10 cellular contexts compared by ENCODE assay signal in genomic region chr10:68082815-68083395, GRCh38. TPM values are rescaled to one million over a fixed set of nuclear protein-coding genes. Genes with fewer than 3 reads are reported as not detected.
DNase-seq lines count a peak whose midpoint lies in the region; ATAC-seq and TF ChIP-seq lines count a peak whose summit lies in the region.
"Had no signal": no experiment of that assay in that cellular context is flagged by ENCODE, and none has a peak within 500 bp of the region (broad histone marks: within the 10 kb centered on the region; RNA-seq: fewer than 3 reads in every experiment).

No MANE protein-coding gene starts in this region.

- H3K36me3 ChIP-seq in KMS-11 (ENCODE audit: insufficient read depth) (no peaks in the 10 kb centered on the region), body of pancreas (replicated peaks in 1 of 2; ENCODE audit: insufficient read depth in 1 of 2, low read depth in 2 of 2) (no peaks in the 10 kb centered on the region), liver (ENCODE audit: control insufficient read depth in 4 of 4, insufficient read depth in 3 of 4, low read depth in 1 of 4, low read length in 3 of 4) (no peaks in the 10 kb centered on the region)
- H3K36me3 ChIP-seq: lower lobe of right lung had no signal

- no peak overlapping the region for H2AFZ ChIP-seq in KMS-11 (ENCODE audit: low read depth)

- no peaks in the 10 kb centered on the region for H3K79me2 ChIP-seq in KMS-11 (ENCODE audit: insufficient read depth, low read depth)

- H3K4me3 ChIP-seq in KMS-11 (IDR thresholded peaks at IDR 0.05; ENCODE audit: insufficient read depth, low read depth, low read length) (no peak overlapping the region), body of pancreas (no peak overlapping the region), liver (ENCODE audit: low read depth in 1 of 3, low read length in 3 of 3) (no peak overlapping the region)
- H3K4me3 ChIP-seq: lower lobe of right lung had no signal

- intact Hi-C loops in body of pancreas (cut with DNase I), result no loop called here

- TF ChIP-seq POLR2A in body of pancreas (IDR thresholded peaks at IDR 0.05), result no peak

- ATAC-seq in body of pancreas (no peak), HG03108 (IDR thresholded peaks at IDR 0.05; ENCODE audit: unreplicated experiment) (no peak), HG03175 (IDR thresholded peaks at IDR 0.05; ENCODE audit: unreplicated experiment) (no peak)
- ATAC-seq: lower lobe of right lung had no signal

- peaks cover 0 to 3% (median 0%) of the 10 kb centered on the region in 3 donors for H3K9me3 ChIP-seq in body of pancreas
- no peaks in the 10 kb centered on the region for H3K9me3 ChIP-seq in liver (ENCODE audit: control insufficient read depth in 4 of 4, low read length in 3 of 4)
- H3K9me3 ChIP-seq: lower lobe of right lung had no signal

- peak; percentile 12 for DNase-seq in Ammon's horn (ENCODE audit: low spot score)
- DNase-seq in body of pancreas, result no peak
- DNase-seq in stimulated activated CD4-positive, alpha-beta T cell treated with anti-CD3 and anti-CD28 coated beads, Interleukin-4, amount 100 ng/mL, for 1 hour, result no peak
- no peak for DNase-seq in inferior parietal cortex (ENCODE audit: extremely low spot score)
- DNase-seq: lower lobe of right lung, NCI-H526 treated with DMSO at 0.1 percent for 48 hours had no signal

- no peaks in the 10 kb centered on the region for H3K27me3 ChIP-seq in KMS-11 (ENCODE audit: insufficient read depth, low read depth)
- no peaks in the 10 kb centered on the region for H3K27me3 ChIP-seq in body of pancreas
- H3K27me3 ChIP-seq in liver (ENCODE audit: control insufficient read depth in 4 of 4, insufficient read depth in 4 of 4, low read length in 3 of 4), result no peaks in the 10 kb centered on the region

- H3K4me1 ChIP-seq in KMS-11 (ENCODE audit: low read depth, poor library complexity, severe bottlenecking), result no peaks in the 10 kb centered on the region
- no peaks in the 10 kb centered on the region for H3K4me1 ChIP-seq in body of pancreas
- peaks cover 0 to 9% (median 5%) of the 10 kb centered on the region in 4 donors for H3K4me1 ChIP-seq in liver (ENCODE audit: control insufficient read depth in 4 of 4, insufficient read depth in 4 of 4, low read length in 3 of 4)
- H3K4me1 ChIP-seq: lower lobe of right lung had no signal

- H3K27ac ChIP-seq in KMS-11 (no peak overlapping the region), body of pancreas (no peak overlapping the region), liver (ENCODE audit: low read depth in 1 of 2, low read length in 2 of 2) (no peak overlapping the region)
- H3K27ac ChIP-seq: lower lobe of right lung had no signal

- H3K9ac ChIP-seq in KMS-11 (no peak overlapping the region), liver (ENCODE audit: low read depth in 1 of 2, low read length in 2 of 2) (no peak overlapping the region)

- WGBS in body of pancreas, 2 donors, result 45 to 48% methylated on average over 2 of the region's 2 CpGs
- 59% methylated on average over 2 of the region's 2 CpGs for WGBS in liver

- no peak overlapping the region for H3K4me2 ChIP-seq in KMS-11

- TF ChIP-seq CTCF in KMS-11 (conservative IDR thresholded peaks at IDR 0.05; ENCODE audit: low read depth, low read length) (0 out of 2 replicates have a peak, but pooled peaks have one; percentile 25), body of pancreas (IDR thresholded peaks at IDR 0.05) (peak in 6 of 7 experiments; percentile 12 to 63 (median 43)), liver (IDR thresholded peaks at IDR 0.05; ENCODE audit: low read depth, low read length, missing input control) (peak; percentile 59)

- TF ChIP-seq RAD21 in liver (IDR thresholded peaks at IDR 0.05), result peak; percentile 85 to 88

- H4K20me1 ChIP-seq in KMS-11 (ENCODE audit: insufficient read depth), result no peaks in the 10 kb centered on the region

TF ChIP-seq in liver, 16 proteins besides CTCF, POLR2A, EP300 and RAD21:
- no peak for TF ChIP-seq EGR1 (IDR thresholded peaks at IDR 0.05; ENCODE audit: low read depth in 2 of 2)
- TF ChIP-seq, protein P1, sequence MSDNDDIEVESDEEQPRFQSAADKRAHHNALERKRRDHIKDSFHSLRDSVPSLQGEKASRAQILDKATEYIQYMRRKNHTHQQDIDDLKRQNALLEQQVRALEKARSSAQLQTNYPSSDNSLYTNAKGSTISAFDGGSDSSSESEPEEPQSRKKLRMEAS (IDR thresholded peaks at IDR 0.05), result no peak
- no peak for TF ChIP-seq FOXA1 (IDR thresholded peaks at IDR 0.05)
- TF ChIP-seq TAF1 (conservative IDR thresholded peaks at IDR 0.05), result no peak
- no peak for TF ChIP-seq YY1 (IDR thresholded peaks at IDR 0.05)
- TF ChIP-seq HNF4A (conservative IDR thresholded peaks at IDR 0.05), result no peak
- no peak for TF ChIP-seq JUND (IDR thresholded peaks at IDR 0.05)
- TF ChIP-seq HNF4G (IDR thresholded peaks at IDR 0.05), result no peak
- no peak for TF ChIP-seq NR2F2 (IDR thresholded peaks at IDR 0.05)
- TF ChIP-seq, protein P2, sequence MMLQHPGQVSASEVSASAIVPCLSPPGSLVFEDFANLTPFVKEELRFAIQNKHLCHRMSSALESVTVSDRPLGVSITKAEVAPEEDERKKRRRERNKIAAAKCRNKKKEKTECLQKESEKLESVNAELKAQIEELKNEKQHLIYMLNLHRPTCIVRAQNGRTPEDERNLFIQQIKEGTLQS (IDR thresholded peaks at IDR 0.05), result no peak
- TF ChIP-seq GABPA (IDR thresholded peaks at IDR 0.05 in 1 of 2, conservative IDR thresholded peaks at IDR 0.05 in 1 of 2), result no peak
- no peak for TF ChIP-seq FOXA2 (IDR thresholded peaks at IDR 0.05)
- TF ChIP-seq SP1 (IDR thresholded peaks at IDR 0.05), result no peak
- TF ChIP-seq RXRA (IDR thresholded peaks at IDR 0.05), result no peak
- TF ChIP-seq ZBTB33 (IDR thresholded peaks at IDR 0.05), result no peak

RNA-seq across cellular contexts. Expression of gene HERC4, which starts 7.8 kb away (rescaled TPM):
- total RNA-seq in body of pancreas (10 to 100 TPM; 21.4 to 42.8 TPM), liver (10 to 100 TPM; 20.5 to 53.2 TPM)
- polyA plus RNA-seq in liver, result 10 to 100 TPM in 1 of 2 donors, 1 to 10 TPM in 1; 7.3 to 11.4 TPM

RNA-seq across cellular contexts. Expression of gene MYPN, which starts 26.4 kb away (rescaled TPM):
- total RNA-seq in body of pancreas (1 to 10 TPM in 1 of 2 donors, not detected in 1; 2.3 TPM), liver (under 1 TPM in 1 of 2 donors, not detected in 1; 0.08 TPM)
- polyA plus RNA-seq in liver, result under 1 TPM; 0.01 to 0.03 TPM
- total RNA-seq: lower lobe of right lung had no signal
